ENCODE assay signal across 8 cellular contexts in genomic region chr3:197736491-197737318, GRCh38. TPM values are rescaled to one million over a fixed set of nuclear protein-coding genes. Genes with fewer than 3 reads are reported as not detected.
DNase-seq lines count a peak whose midpoint lies in the region; ATAC-seq and TF ChIP-seq lines count a peak whose summit lies in the region.

RUBCN (minus strand) TSS chr3:197736904; CDS start chr3:197736719, 185 bp downstream.

- H3K4me3 ChIP-seq in LNCaP clone FGC (ENCODE audit: low read depth, low read length) (peak within 1 kb of the TSS; percentile 72), fibroblast of lung (replicated peaks in 1 of 4; ENCODE audit: control extremely low read depth in 1 of 4, insufficient read depth in 1 of 4, low read depth in 3 of 4, low read length in 4 of 4) (peak within 1 kb of the TSS; percentile 68 to 93 (median 91))
- peak within 1 kb of the TSS; percentile 67 for H3K4me3 ChIP-seq in naive thymus-derived CD4-positive, alpha-beta T cell (ENCODE audit: low read length)

- peaks cover 35% of the 10 kb centered on the region for H3K79me2 ChIP-seq in fibroblast of lung (ENCODE audit: control insufficient read depth, insufficient read depth, low read length)

- H3K9ac ChIP-seq in fibroblast of lung (ENCODE audit: insufficient read depth, low read length) = peak within 1 kb of the TSS; percentile 82

- peak within 1 kb of the TSS; percentile 75 for H3K27ac ChIP-seq in fibroblast of lung (ENCODE audit: insufficient read depth, low read length)
- H3K27ac ChIP-seq in naive thymus-derived CD4-positive, alpha-beta T cell (ENCODE audit: low read depth, low read length) = peak within 1 kb of the TSS; percentile 83

- no peaks in the 10 kb centered on the region for H4K20me1 ChIP-seq in fibroblast of lung (ENCODE audit: control insufficient read depth, extremely low read depth, insufficient read depth, low read length)

- DNase-seq in EH (ENCODE audit: low read depth) (peak; percentile 95), GOT3 (lab: John Stamatoyannopoulos, UW) (peak; percentile 92), LNCaP clone FGC (ENCODE audit: low read depth) (peak; percentile 76), RPMI8226 (peak; percentile 98), fibroblast of lung (ENCODE audit: low read depth in 2 of 2) (peak; percentile 92 to 96)
- DNase-seq in activated T-helper 1 cell treated with anti-CD3 and anti-CD28 coated beads, Interleukin-2, amount 50 U/mL, for 16 hours (ENCODE audit: low read depth in 1 of 2, low spot score in 1 of 2) = peak; percentile 76 to 92
- DNase-seq in naive thymus-derived CD4-positive, alpha-beta T cell = peak; percentile 81 to 95 (median 93)

- CTCF ChIA-PET in naive thymus-derived CD4-positive, alpha-beta T cell (lab: Charles Lee) = interaction anchor here (0.6 to 1.2 kb wide), 2 partner anchors 12 to 61 kb away, joined by 4 to 6 read pairs; no protein-coding TSS in a partner anchor

- H3K27me3 Mint-ChIP-seq in naive thymus-derived CD4-positive, alpha-beta T cell = no peaks in the 10 kb centered on the region
- H3K27me3 Mint-ChIP-seq in stimulated activated memory B cell treated with anti-CD40 and anti-IgM and Interleukin-4, amounts not matched to agents 10 μg/mL and 1 μg/mL and 100 μg/mL, for 72 hours = no peaks in the 10 kb centered on the region

- POLR2A ChIA-PET in naive thymus-derived CD4-positive, alpha-beta T cell (lab: Charles Lee) = interaction anchor here (1.0 to 2.4 kb wide), 7 partner anchors 9 to 280 kb away, joined by 3 to 26 read pairs (median 10); partner anchors contain the start of gene FYTTD1

- H3K36me3 ChIP-seq in fibroblast of lung (ENCODE audit: control insufficient read depth, insufficient read depth, low read length) = no peaks in the 10 kb centered on the region
- H3K36me3 ChIP-seq in naive thymus-derived CD4-positive, alpha-beta T cell (ENCODE audit: control insufficient read depth in 2 of 3, insufficient read depth in 3 of 3, low read length in 3 of 3) = no peaks in the 10 kb centered on the region

- H2AFZ ChIP-seq in fibroblast of lung (ENCODE audit: low read length) = peak within 1 kb of the TSS; percentile 90

- H3K9me3 ChIP-seq in fibroblast of lung (ENCODE audit: control insufficient read depth, insufficient read depth, low read depth, low read length) = no peaks in the 10 kb centered on the region
- no peaks in the 10 kb centered on the region for H3K9me3 ChIP-seq in naive thymus-derived CD4-positive, alpha-beta T cell (ENCODE audit: control insufficient read depth in 2 of 3, low read length in 3 of 3)

- H3K4me2 ChIP-seq in fibroblast of lung (ENCODE audit: extremely low read depth, insufficient read depth, low read length) = peak within 1 kb of the TSS; percentile 100

- H3K4me1 ChIP-seq in fibroblast of lung (ENCODE audit: control insufficient read depth, extremely low read depth, insufficient read depth, low read length) = peaks cover 6% of the 10 kb centered on the region
- peaks cover 9 to 10% of the 10 kb centered on the region in 2 donors for H3K4me1 ChIP-seq in naive thymus-derived CD4-positive, alpha-beta T cell (ENCODE audit: control insufficient read depth in 2 of 2, insufficient read depth in 2 of 2, low read length in 2 of 2)

- peak within 1 kb of the TSS; percentile 89 to 99 (median 97) for H3K27ac Mint-ChIP-seq in naive thymus-derived CD4-positive, alpha-beta T cell
- H3K27ac Mint-ChIP-seq in stimulated activated memory B cell treated with anti-CD40 and anti-IgM and Interleukin-4, amounts not matched to agents 10 μg/mL and 1 μg/mL and 100 μg/mL, for 72 hours = peak within 1 kb of the TSS; percentile 81

- peak; percentile 98 for ATAC-seq in naive thymus-derived CD4-positive, alpha-beta T cell
- peak; percentile 93 for ATAC-seq in stimulated activated memory B cell treated with anti-CD40 and anti-IgM and Interleukin-4, amounts not matched to agents 10 μg/mL and 1 μg/mL and 100 μg/mL, for 72 hours

- peaks cover 0 to 3% (median 3%) of the 10 kb centered on the region in 5 donors for H3K36me3 Mint-ChIP-seq in naive thymus-derived CD4-positive, alpha-beta T cell
- H3K36me3 Mint-ChIP-seq in stimulated activated memory B cell treated with anti-CD40 and anti-IgM and Interleukin-4, amounts not matched to agents 10 μg/mL and 1 μg/mL and 100 μg/mL, for 72 hours = peaks cover 15% of the 10 kb centered on the region

- H3K4me3 Mint-ChIP-seq in naive thymus-derived CD4-positive, alpha-beta T cell = peak within 1 kb of the TSS; percentile 82 to 99 (median 96)
- peak within 1 kb of the TSS; percentile 93 for H3K4me3 Mint-ChIP-seq in stimulated activated memory B cell treated with anti-CD40 and anti-IgM and Interleukin-4, amounts not matched to agents 10 μg/mL and 1 μg/mL and 100 μg/mL, for 72 hours

- H3K27me3 ChIP-seq in fibroblast of lung (ENCODE audit: control insufficient read depth, insufficient read depth, low read length) = no peaks in the 10 kb centered on the region
- H3K27me3 ChIP-seq in naive thymus-derived CD4-positive, alpha-beta T cell (ENCODE audit: control insufficient read depth in 2 of 2, insufficient read depth in 2 of 2, low read length in 2 of 2) = no peaks in the 10 kb centered on the region

- no peaks in the 10 kb centered on the region for H3K9me3 Mint-ChIP-seq in naive thymus-derived CD4-positive, alpha-beta T cell
- H3K9me3 Mint-ChIP-seq in stimulated activated memory B cell treated with anti-CD40 and anti-IgM and Interleukin-4, amounts not matched to agents 10 μg/mL and 1 μg/mL and 100 μg/mL, for 72 hours = no peaks in the 10 kb centered on the region

- TF ChIP-seq CTCF in LNCaP clone FGC (IDR thresholded peaks at IDR 0.05; ENCODE audit: control insufficient read depth, extremely low read depth, insufficient read depth) (no peak), fibroblast of lung (conservative IDR thresholded peaks at IDR 0.05 in 1 of 2, IDR thresholded peaks at IDR 0.05 in 1 of 2; ENCODE audit: low read depth in 1 of 2, low read length in 2 of 2) (no peak)

- intact Hi-C loops in naive thymus-derived CD4-positive, alpha-beta T cell (cut with micrococcal nuclease) = loop anchor here (1.0 to 10.0 kb wide), 9 partner anchors 13 to 1233 kb away; partner anchors contain the start of genes FYTTD1 (in 2 of the 2), LRCH3 (in 2 of the 2), BDH1 (in 1 of the 2) and DLG1 (in 1 of the 2)

- peaks cover 29 to 52% (median 32%) of the 10 kb centered on the region in 7 donors for H3K4me1 Mint-ChIP-seq in naive thymus-derived CD4-positive, alpha-beta T cell
- peaks cover 49% of the 10 kb centered on the region for H3K4me1 Mint-ChIP-seq in stimulated activated memory B cell treated with anti-CD40 and anti-IgM and Interleukin-4, amounts not matched to agents 10 μg/mL and 1 μg/mL and 100 μg/mL, for 72 hours

RNA-seq across cellular contexts. Expression of gene RUBCN, which starts in this region (rescaled TPM):
- 7.7 and 13.0 TPM in 2 replicates for total RNA-seq in fibroblast of lung
- polyA plus RNA-seq in fibroblast of lung = 15.2 and 22.3 TPM in 2 replicates
- polyA plus RNA-seq in fibroblast of lung (2012) = 12.4 and 15.8 TPM in 2 replicates
- 45.3 and 60.0 TPM in 2 replicates for polyA minus RNA-seq in fibroblast of lung (ENCODE audit: low replicate concordance)
- 10 to 100 TPM; 43.3 to 61.7 (median 52.9) TPM for total RNA-seq in naive thymus-derived CD4-positive, alpha-beta T cell
- 10 to 100 TPM; 23.2 to 40.2 TPM for polyA plus RNA-seq in naive thymus-derived CD4-positive, alpha-beta T cell

Comparison
In these comparisons a context has a peak if more than half of its experiments do, and no peak if none do; other contexts are left out.
1. Peak in every context shown above with its lines: DNase-seq, ATAC-seq, H3K4me3 ChIP-seq and H3K27ac ChIP-seq.